ENCODE assay signal across 8 cellular contexts in genomic region chr1:88061106-88061829, GRCh38.
DNase-seq lines count a peak whose midpoint lies in the region; ATAC-seq, FAIRE-seq and TF ChIP-seq lines count a peak whose summit lies in the region.

No MANE protein-coding gene starts in this region.

- H3K9me1 ChIP-seq in keratinocyte (ENCODE audit: control insufficient read depth, extremely low read depth, insufficient read depth, low read length), result no peaks in the 10 kb centered on the region

- H3K4me3 ChIP-seq in body of pancreas, result no peak overlapping the region
- peak overlapping the region in 1 of 3 experiments; percentile 47 for H3K4me3 ChIP-seq in keratinocyte (ENCODE audit: control insufficient read depth in 2 of 3, extremely low read depth in 1 of 3, insufficient read depth in 2 of 3, low read depth in 1 of 3, low read length in 3 of 3)

- no peaks in the 10 kb centered on the region for H3K9me3 Mint-ChIP-seq in type B pancreatic cell
- no peaks in the 10 kb centered on the region for H3K9me3 Mint-ChIP-seq in T-helper 2 cell treated with Interferon-gamma antibody and Interleukin-4, amounts not matched to agents 5 μg/mL and 100 μg/mL, for 36 hours

- TF ChIP-seq POLR2A in body of pancreas (IDR thresholded peaks at IDR 0.05), result no peak

- dilution Hi-C loops in keratinocyte (cut with MboI; ENCODE audit: extremely low pct_ligation_motif_present, low sequenced_read_pairs), result no loop called here

- H3K27ac Mint-ChIP-seq in type B pancreatic cell, result peak overlapping the region; percentile 37
- no peak overlapping the region for H3K27ac Mint-ChIP-seq in T-helper 2 cell treated with Interferon-gamma antibody and Interleukin-4, amounts not matched to agents 5 μg/mL and 100 μg/mL, for 36 hours

- H3K36me3 ChIP-seq in body of pancreas (replicated peaks in 1 of 2; ENCODE audit: insufficient read depth in 1 of 2, low read depth in 2 of 2) (no peaks in the 10 kb centered on the region), keratinocyte (ENCODE audit: control insufficient read depth in 2 of 2, extremely low read depth in 1 of 2, insufficient read depth in 2 of 2, low read length in 2 of 2) (no peaks in the 10 kb centered on the region)

- ATAC-seq in Right ventricle myocardium inferior (peak; percentile 78), HG02642 (IDR thresholded peaks at IDR 0.05; ENCODE audit: poor library complexity, unreplicated experiment) (peak; percentile 76), body of pancreas (peak; percentile 81)

- no peak overlapping the region for H2AFZ ChIP-seq in keratinocyte (ENCODE audit: control insufficient read depth, low read length)

- no peak overlapping the region for H3K9ac ChIP-seq in keratinocyte (ENCODE audit: control insufficient read depth, extremely low read depth, insufficient read depth, low read length)

- peak in 6 of 7 experiments; percentile 41 to 90 (median 80) for TF ChIP-seq CTCF in body of pancreas (IDR thresholded peaks at IDR 0.05)
- peak; percentile 74 to 89 (median 76) for TF ChIP-seq CTCF in keratinocyte (optimal IDR thresholded peaks at IDR 0.05 in 1 of 3, IDR thresholded peaks at IDR 0.05 in 1 of 3, conservative IDR thresholded peaks at IDR 0.05 in 1 of 3; ENCODE audit: extremely low read depth in 1 of 3, insufficient read depth in 2 of 3, low read length in 3 of 3)
- TF ChIP-seq CTCF in type B pancreatic cell (conservative IDR thresholded peaks at IDR 0.05), result peak; percentile 84

- peak overlapping the region; percentile 95 for H3K4me2 ChIP-seq in keratinocyte (ENCODE audit: control insufficient read depth, extremely low read depth, insufficient read depth, low read depth, low read length)

- H3K27ac ChIP-seq in body of pancreas (no peak overlapping the region), keratinocyte (ENCODE audit: control insufficient read depth, insufficient read depth, low read length) (peak overlapping the region; percentile 89)

- H3K27me3 Mint-ChIP-seq in type B pancreatic cell, result no peaks in the 10 kb centered on the region
- no peaks in the 10 kb centered on the region for H3K27me3 Mint-ChIP-seq in T-helper 2 cell treated with Interferon-gamma antibody and Interleukin-4, amounts not matched to agents 5 μg/mL and 100 μg/mL, for 36 hours (ENCODE audit: low read depth)

- 17 to 38% methylated on average over 1 of the region's 1 CpG for WGBS in body of pancreas, 2 donors

- H3K79me2 ChIP-seq in keratinocyte (ENCODE audit: control insufficient read depth, insufficient read depth, low read length), result no peaks in the 10 kb centered on the region

- intact Hi-C loops in Right ventricle myocardium inferior (cut with DNase I) (loop anchor here (5.0 kb wide), 1 partner anchor 734 kb away; the partner anchor contains the start of gene LMO4), cardiac septum (cut with DNase I) (loop anchor here (5.0 to 10.0 kb wide), 3 partner anchors 736 to 926 kb away; partner anchors contain the start of gene LMO4), body of pancreas (cut with DNase I) (no loop called here)

- H3K27me3 ChIP-seq in body of pancreas (no peaks in the 10 kb centered on the region), keratinocyte (ENCODE audit: control insufficient read depth, extremely low read depth, insufficient read depth, low read length) (no peaks in the 10 kb centered on the region)

- no peaks in the 10 kb centered on the region for H3K36me3 Mint-ChIP-seq in type B pancreatic cell
- H3K36me3 Mint-ChIP-seq in T-helper 2 cell treated with Interferon-gamma antibody and Interleukin-4, amounts not matched to agents 5 μg/mL and 100 μg/mL, for 36 hours (ENCODE audit: low read depth), result no peaks in the 10 kb centered on the region

- no peaks in the 10 kb centered on the region for H4K20me1 ChIP-seq in keratinocyte (ENCODE audit: control insufficient read depth, extremely low read depth, insufficient read depth, low read length)

- peaks cover 14% of the 10 kb centered on the region for H3K4me1 Mint-ChIP-seq in type B pancreatic cell (ENCODE audit: unreplicated experiment)
- peaks cover 1% of the 10 kb centered on the region for H3K4me1 Mint-ChIP-seq in T-helper 2 cell treated with Interferon-gamma antibody and Interleukin-4, amounts not matched to agents 5 μg/mL and 100 μg/mL, for 36 hours (ENCODE audit: low read depth)

- no peaks in the 10 kb centered on the region for H3K9me3 ChIP-seq in body of pancreas
- no peaks in the 10 kb centered on the region for H3K9me3 ChIP-seq in keratinocyte (ENCODE audit: control insufficient read depth, low read depth, low read length)

- no peak for DNase-seq in Right ventricle myocardium inferior (ENCODE audit: missing footprints)
- no peak for DNase-seq in cardiac septum (ENCODE audit: low spot score)
- peak; percentile 79 for DNase-seq in NCI-H446 treated with DMSO at 0.1 percent for 48 hours (lab: John Stamatoyannopoulos, UW)
- DNase-seq in body of pancreas, result peak; percentile 44 to 70 (median 54)
- DNase-seq in keratinocyte (ENCODE audit: low read depth, low spot score), result peak; percentile 55
- DNase-seq in type B pancreatic cell (ENCODE audit: extremely low spot score, unreplicated experiment), result no peak
- no peak for DNase-seq in T-helper 2 cell treated with Interferon-gamma antibody and Interleukin-4, amounts not matched to agents 5 μg/mL and 100 μg/mL, for 36 hours (ENCODE audit: low spot score)

- peak; percentile 93 for FAIRE-seq in keratinocyte (lab: Jason Lieb, UNC)

- no peaks in the 10 kb centered on the region for H3K4me1 ChIP-seq in body of pancreas
- H3K4me1 ChIP-seq in keratinocyte (ENCODE audit: control insufficient read depth, extremely low read depth, insufficient read depth, low read length), result peaks cover 22% of the 10 kb centered on the region

- no peak overlapping the region for H3K4me3 Mint-ChIP-seq in type B pancreatic cell
- H3K4me3 Mint-ChIP-seq in T-helper 2 cell treated with Interferon-gamma antibody and Interleukin-4, amounts not matched to agents 5 μg/mL and 100 μg/mL, for 36 hours, result no peak overlapping the region

Comparison
In these comparisons a context has a peak if more than half of its experiments do, and no peak if none do; other contexts are left out.
1. DNase-seq: peak in NCI-H446 treated with DMSO at 0.1 percent for 48 hours (single experiment), body of pancreas (4 of 4) and keratinocyte (single experiment); none in Right ventricle myocardium inferior (single experiment), cardiac septum (single experiment), type B pancreatic cell (single experiment) and T-helper 2 cell treated with Interferon-gamma antibody and Interleukin-4, amounts not matched to agents 5 μg/mL and 100 μg/mL, for 36 hours (single experiment).
2. Peak in every context shown above with its lines, with median percentiles within 50 percentile points of each other: ATAC-seq and CTCF ChIP-seq.